19 cellular contexts compared by ENCODE assay signal in genomic region chr11:123351375-123351774, GRCh38.
A peak's percentile ranks its signal among the peaks of the same experiment; 100 is the strongest.
DNase-seq lines count a peak whose midpoint lies in the region; ATAC-seq and TF ChIP-seq lines count a peak whose summit lies in the region.
"Had no signal": no experiment of that assay in that cellular context is flagged by ENCODE, and none has a peak within 500 bp of the region (broad histone marks: within the 10 kb centered on the region; RNA-seq: fewer than 3 reads in every experiment).

No MANE protein-coding gene starts in this region.

- DNase-seq in DMS 273 (lab: John Stamatoyannopoulos, UW; ENCODE audit: unreplicated experiment) (peak; percentile 96), NCI-H446 (lab: John Stamatoyannopoulos, UW) (peak; percentile 97 to 98), fibroblast of pulmonary artery (ENCODE audit: low read depth) (peak; percentile 13), middle frontal gyrus (ENCODE audit: extremely low spot score, low spot score) (peak; percentile 12), Calu3 (no peak), NCI-H1436 (lab: John Stamatoyannopoulos, UW) (no peak), coronary artery (ENCODE audit: low spot score) (no peak)
- DNase-seq: activated CD8-positive, alpha-beta memory T cell treated with anti-CD3 and anti-CD28 coated beads, Interleukin-2, amount 50 U/mL, for 4 hours; amniotic stem cell; DMS153; NCI-H774; SHP77 treated with DMSO at 0.1 percent for 48 hours; stimulated activated CD4-positive, alpha-beta T cell treated with anti-CD3 and anti-CD28 coated beads, Interleukin-4, amount 100 ng/mL, for 1 hour; stimulated activated naive B cell treated with anti-CD40 and anti-IgM and Interleukin-4, amounts not matched to agents 10 μg/mL and 1 μg/mL and 100 μg/mL, for 72 hours had no signal

- BruUV-seq in Calu3 (replicated peaks; lab: Mats Ljungman, UMichigan), result no TSS peak

- H3K4me3 Mint-ChIP-seq in activated T-helper 17 cell treated with anti-CD3 and anti-CD28 coated beads, Interleukin-2, amount 50 U/mL, for 72 hours, result no peak overlapping the region
- no peak overlapping the region for H3K4me3 Mint-ChIP-seq in Calu3 (ENCODE audit: low read depth, unreplicated experiment)
- H3K4me3 Mint-ChIP-seq: stimulated activated naive B cell treated with anti-CD40 and anti-IgM and Interleukin-4, amounts not matched to agents 10 μg/mL and 1 μg/mL and 100 μg/mL, for 72 hours had no signal

- CTCF ChIA-PET in Calu3 (lab: Charles Lee), result no interaction called here

- TF ChIP-seq CTCF in fibroblast of pulmonary artery (IDR thresholded peaks at IDR 0.05; ENCODE audit: low read length, missing control alignments) (no peak), Calu3 (IDR thresholded peaks at IDR 0.05; ENCODE audit: unreplicated experiment) (no peak), coronary artery (IDR thresholded peaks at IDR 0.05) (no peak)

- H3K9me3 Mint-ChIP-seq in activated T-helper 17 cell treated with anti-CD3 and anti-CD28 coated beads, Interleukin-2, amount 50 U/mL, for 72 hours, result no peaks in the 10 kb centered on the region
- H3K9me3 Mint-ChIP-seq in Calu3 (ENCODE audit: low read depth, unreplicated experiment), result no peaks in the 10 kb centered on the region

- H3K27ac Mint-ChIP-seq in activated T-helper 17 cell treated with anti-CD3 and anti-CD28 coated beads, Interleukin-2, amount 50 U/mL, for 72 hours, result no peak overlapping the region
- H3K27ac Mint-ChIP-seq in Calu3 (ENCODE audit: unreplicated experiment), result no peak overlapping the region
- H3K27ac Mint-ChIP-seq: stimulated activated naive B cell treated with anti-CD40 and anti-IgM and Interleukin-4, amounts not matched to agents 10 μg/mL and 1 μg/mL and 100 μg/mL, for 72 hours had no signal

- no peak for ATAC-seq in activated T-helper 17 cell treated with anti-CD3 and anti-CD28 coated beads, Interleukin-2, amount 50 U/mL, for 72 hours (replicated peaks)
- ATAC-seq: gastroesophageal sphincter; stimulated activated naive B cell treated with anti-CD40 and anti-IgM and Interleukin-4, amounts not matched to agents 10 μg/mL and 1 μg/mL and 100 μg/mL, for 72 hours had no signal

- H3K4me1 Mint-ChIP-seq in activated T-helper 17 cell treated with anti-CD3 and anti-CD28 coated beads, Interleukin-2, amount 50 U/mL, for 72 hours, result peaks cover under 1% of the 10 kb centered on the region
- H3K4me1 Mint-ChIP-seq in Calu3 (ENCODE audit: low read depth, unreplicated experiment), result no peaks in the 10 kb centered on the region
- H3K4me1 Mint-ChIP-seq: stimulated activated naive B cell treated with anti-CD40 and anti-IgM and Interleukin-4, amounts not matched to agents 10 μg/mL and 1 μg/mL and 100 μg/mL, for 72 hours had no signal

- H3K27ac ChIP-seq in coronary artery, result no peak overlapping the region
- H3K27ac ChIP-seq: gastroesophageal sphincter, HL-60, prostate gland had no signal

- H3K36me3 Mint-ChIP-seq in activated T-helper 17 cell treated with anti-CD3 and anti-CD28 coated beads, Interleukin-2, amount 50 U/mL, for 72 hours (ENCODE audit: low read depth), result no peaks in the 10 kb centered on the region
- no peaks in the 10 kb centered on the region for H3K36me3 Mint-ChIP-seq in Calu3 (ENCODE audit: insufficient read depth, unreplicated experiment)
- H3K36me3 Mint-ChIP-seq: stimulated activated naive B cell treated with anti-CD40 and anti-IgM and Interleukin-4, amounts not matched to agents 10 μg/mL and 1 μg/mL and 100 μg/mL, for 72 hours had no signal

- H3K4me3 ChIP-seq in fibroblast of pulmonary artery (replicated peaks; ENCODE audit: low read depth, low read length) (no peak overlapping the region), coronary artery (no peak overlapping the region)
- H3K4me3 ChIP-seq: gastroesophageal sphincter, lung, prostate gland had no signal

- intact Hi-C loops in Calu3 (cut with micrococcal nuclease; ENCODE audit: unreplicated experiment), result no loop called here

- H3K27me3 Mint-ChIP-seq in activated T-helper 17 cell treated with anti-CD3 and anti-CD28 coated beads, Interleukin-2, amount 50 U/mL, for 72 hours, result peaks cover 16% of the 10 kb centered on the region
- peaks cover 56% of the 10 kb centered on the region for H3K27me3 Mint-ChIP-seq in Calu3 (ENCODE audit: unreplicated experiment)

Comparison
In these comparisons a context has a peak if more than half of its experiments do, and no peak if none do; other contexts are left out.
1. DNase-seq: peak in DMS 273 (single experiment), NCI-H446 (2 of 2), fibroblast of pulmonary artery (single experiment) and middle frontal gyrus (single experiment); none in Calu3 (single experiment), NCI-H1436 (single experiment) and coronary artery (single experiment).